1 cellular context compared by ENCODE assay signal in the genomic region with DNA sequence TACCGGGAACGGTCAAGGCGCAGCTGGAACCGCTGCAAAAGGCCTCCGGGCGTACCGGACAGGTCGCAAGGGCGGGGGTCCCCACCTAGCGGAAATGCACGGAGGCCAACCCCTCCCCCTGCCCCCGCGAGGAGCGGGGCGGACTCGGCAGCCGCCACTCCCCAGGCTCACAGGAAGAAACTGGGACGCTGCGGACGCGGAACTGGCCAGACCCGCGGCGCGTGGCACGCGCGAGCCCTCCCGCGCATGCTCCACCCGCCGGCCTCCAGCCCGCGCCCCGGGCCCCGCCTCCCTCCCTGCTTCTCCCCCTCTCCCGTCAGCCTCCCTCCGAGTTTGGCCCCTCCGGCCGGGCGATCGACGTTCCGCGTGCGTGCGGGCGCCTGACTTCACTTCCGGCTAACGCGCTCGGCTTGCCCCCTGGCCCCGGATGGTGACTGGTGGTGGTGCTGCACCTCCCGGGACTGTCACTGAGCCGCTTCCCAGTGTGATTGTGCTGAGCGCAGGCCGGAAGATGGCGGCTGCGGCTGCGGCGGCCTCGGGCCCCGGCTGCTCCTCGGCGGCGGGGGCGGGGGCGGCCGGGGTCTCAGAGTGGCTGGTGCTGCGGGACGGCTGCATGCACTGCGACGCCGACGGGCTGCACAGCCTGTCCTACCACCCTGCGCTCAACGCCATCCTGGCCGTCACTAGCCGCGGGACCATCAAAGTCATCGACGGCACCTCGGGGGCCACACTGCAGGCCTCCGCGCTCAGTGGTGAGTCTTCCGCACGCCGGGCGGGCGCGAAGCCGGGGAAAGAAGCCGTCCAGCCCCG.
TF ChIP-seq lines count a peak whose summit lies in the region.

A gene with protein sequence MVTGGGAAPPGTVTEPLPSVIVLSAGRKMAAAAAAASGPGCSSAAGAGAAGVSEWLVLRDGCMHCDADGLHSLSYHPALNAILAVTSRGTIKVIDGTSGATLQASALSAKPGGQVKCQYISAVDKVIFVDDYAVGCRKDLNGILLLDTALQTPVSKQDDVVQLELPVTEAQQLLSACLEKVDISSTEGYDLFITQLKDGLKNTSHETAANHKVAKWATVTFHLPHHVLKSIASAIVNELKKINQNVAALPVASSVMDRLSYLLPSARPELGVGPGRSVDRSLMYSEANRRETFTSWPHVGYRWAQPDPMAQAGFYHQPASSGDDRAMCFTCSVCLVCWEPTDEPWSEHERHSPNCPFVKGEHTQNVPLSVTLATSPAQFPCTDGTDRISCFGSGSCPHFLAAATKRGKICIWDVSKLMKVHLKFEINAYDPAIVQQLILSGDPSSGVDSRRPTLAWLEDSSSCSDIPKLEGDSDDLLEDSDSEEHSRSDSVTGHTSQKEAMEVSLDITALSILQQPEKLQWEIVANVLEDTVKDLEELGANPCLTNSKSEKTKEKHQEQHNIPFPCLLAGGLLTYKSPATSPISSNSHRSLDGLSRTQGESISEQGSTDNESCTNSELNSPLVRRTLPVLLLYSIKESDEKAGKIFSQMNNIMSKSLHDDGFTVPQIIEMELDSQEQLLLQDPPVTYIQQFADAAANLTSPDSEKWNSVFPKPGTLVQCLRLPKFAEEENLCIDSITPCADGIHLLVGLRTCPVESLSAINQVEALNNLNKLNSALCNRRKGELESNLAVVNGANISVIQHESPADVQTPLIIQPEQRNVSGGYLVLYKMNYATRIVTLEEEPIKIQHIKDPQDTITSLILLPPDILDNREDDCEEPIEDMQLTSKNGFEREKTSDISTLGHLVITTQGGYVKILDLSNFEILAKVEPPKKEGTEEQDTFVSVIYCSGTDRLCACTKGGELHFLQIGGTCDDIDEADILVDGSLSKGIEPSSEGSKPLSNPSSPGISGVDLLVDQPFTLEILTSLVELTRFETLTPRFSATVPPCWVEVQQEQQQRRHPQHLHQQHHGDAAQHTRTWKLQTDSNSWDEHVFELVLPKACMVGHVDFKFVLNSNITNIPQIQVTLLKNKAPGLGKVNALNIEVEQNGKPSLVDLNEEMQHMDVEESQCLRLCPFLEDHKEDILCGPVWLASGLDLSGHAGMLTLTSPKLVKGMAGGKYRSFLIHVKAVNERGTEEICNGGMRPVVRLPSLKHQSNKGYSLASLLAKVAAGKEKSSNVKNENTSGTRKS (N-terminal part only) (plus strand): TSS at position 289 of the 810 bp plus-strand sequence. CDS start 139 bp downstream, at position 428.

TF ChIP-seq in K562, 482 proteins besides CTCF, POLR2A, EP300 and RAD21 (continued from another document and continues in another):
- TF ChIP-seq, protein P1, sequence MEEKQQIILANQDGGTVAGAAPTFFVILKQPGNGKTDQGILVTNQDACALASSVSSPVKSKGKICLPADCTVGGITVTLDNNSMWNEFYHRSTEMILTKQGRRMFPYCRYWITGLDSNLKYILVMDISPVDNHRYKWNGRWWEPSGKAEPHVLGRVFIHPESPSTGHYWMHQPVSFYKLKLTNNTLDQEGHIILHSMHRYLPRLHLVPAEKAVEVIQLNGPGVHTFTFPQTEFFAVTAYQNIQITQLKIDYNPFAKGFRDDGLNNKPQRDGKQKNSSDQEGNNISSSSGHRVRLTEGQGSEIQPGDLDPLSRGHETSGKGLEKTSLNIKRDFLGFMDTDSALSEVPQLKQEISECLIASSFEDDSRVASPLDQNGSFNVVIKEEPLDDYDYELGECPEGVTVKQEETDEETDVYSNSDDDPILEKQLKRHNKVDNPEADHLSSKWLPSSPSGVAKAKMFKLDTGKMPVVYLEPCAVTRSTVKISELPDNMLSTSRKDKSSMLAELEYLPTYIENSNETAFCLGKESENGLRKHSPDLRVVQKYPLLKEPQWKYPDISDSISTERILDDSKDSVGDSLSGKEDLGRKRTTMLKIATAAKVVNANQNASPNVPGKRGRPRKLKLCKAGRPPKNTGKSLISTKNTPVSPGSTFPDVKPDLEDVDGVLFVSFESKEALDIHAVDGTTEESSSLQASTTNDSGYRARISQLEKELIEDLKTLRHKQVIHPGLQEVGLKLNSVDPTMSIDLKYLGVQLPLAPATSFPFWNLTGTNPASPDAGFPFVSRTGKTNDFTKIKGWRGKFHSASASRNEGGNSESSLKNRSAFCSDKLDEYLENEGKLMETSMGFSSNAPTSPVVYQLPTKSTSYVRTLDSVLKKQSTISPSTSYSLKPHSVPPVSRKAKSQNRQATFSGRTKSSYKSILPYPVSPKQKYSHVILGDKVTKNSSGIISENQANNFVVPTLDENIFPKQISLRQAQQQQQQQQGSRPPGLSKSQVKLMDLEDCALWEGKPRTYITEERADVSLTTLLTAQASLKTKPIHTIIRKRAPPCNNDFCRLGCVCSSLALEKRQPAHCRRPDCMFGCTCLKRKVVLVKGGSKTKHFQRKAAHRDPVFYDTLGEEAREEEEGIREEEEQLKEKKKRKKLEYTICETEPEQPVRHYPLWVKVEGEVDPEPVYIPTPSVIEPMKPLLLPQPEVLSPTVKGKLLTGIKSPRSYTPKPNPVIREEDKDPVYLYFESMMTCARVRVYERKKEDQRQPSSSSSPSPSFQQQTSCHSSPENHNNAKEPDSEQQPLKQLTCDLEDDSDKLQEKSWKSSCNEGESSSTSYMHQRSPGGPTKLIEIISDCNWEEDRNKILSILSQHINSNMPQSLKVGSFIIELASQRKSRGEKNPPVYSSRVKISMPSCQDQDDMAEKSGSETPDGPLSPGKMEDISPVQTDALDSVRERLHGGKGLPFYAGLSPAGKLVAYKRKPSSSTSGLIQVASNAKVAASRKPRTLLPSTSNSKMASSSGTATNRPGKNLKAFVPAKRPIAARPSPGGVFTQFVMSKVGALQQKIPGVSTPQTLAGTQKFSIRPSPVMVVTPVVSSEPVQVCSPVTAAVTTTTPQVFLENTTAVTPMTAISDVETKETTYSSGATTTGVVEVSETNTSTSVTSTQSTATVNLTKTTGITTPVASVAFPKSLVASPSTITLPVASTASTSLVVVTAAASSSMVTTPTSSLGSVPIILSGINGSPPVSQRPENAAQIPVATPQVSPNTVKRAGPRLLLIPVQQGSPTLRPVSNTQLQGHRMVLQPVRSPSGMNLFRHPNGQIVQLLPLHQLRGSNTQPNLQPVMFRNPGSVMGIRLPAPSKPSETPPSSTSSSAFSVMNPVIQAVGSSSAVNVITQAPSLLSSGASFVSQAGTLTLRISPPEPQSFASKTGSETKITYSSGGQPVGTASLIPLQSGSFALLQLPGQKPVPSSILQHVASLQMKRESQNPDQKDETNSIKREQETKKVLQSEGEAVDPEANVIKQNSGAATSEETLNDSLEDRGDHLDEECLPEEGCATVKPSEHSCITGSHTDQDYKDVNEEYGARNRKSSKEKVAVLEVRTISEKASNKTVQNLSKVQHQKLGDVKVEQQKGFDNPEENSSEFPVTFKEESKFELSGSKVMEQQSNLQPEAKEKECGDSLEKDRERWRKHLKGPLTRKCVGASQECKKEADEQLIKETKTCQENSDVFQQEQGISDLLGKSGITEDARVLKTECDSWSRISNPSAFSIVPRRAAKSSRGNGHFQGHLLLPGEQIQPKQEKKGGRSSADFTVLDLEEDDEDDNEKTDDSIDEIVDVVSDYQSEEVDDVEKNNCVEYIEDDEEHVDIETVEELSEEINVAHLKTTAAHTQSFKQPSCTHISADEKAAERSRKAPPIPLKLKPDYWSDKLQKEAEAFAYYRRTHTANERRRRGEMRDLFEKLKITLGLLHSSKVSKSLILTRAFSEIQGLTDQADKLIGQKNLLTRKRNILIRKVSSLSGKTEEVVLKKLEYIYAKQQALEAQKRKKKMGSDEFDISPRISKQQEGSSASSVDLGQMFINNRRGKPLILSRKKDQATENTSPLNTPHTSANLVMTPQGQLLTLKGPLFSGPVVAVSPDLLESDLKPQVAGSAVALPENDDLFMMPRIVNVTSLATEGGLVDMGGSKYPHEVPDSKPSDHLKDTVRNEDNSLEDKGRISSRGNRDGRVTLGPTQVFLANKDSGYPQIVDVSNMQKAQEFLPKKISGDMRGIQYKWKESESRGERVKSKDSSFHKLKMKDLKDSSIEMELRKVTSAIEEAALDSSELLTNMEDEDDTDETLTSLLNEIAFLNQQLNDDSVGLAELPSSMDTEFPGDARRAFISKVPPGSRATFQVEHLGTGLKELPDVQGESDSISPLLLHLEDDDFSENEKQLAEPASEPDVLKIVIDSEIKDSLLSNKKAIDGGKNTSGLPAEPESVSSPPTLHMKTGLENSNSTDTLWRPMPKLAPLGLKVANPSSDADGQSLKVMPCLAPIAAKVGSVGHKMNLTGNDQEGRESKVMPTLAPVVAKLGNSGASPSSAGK (IDR thresholded peaks at IDR 0.05): 0 out of 2 replicates have a peak, but pooled peaks have one; percentile 30
- TF ChIP-seq, protein P2, sequence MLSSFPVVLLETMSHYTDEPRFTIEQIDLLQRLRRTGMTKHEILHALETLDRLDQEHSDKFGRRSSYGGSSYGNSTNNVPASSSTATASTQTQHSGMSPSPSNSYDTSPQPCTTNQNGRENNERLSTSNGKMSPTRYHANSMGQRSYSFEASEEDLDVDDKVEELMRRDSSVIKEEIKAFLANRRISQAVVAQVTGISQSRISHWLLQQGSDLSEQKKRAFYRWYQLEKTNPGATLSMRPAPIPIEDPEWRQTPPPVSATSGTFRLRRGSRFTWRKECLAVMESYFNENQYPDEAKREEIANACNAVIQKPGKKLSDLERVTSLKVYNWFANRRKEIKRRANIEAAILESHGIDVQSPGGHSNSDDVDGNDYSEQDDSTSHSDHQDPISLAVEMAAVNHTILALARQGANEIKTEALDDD (IDR thresholded peaks at IDR 0.05): no peak
- TF ChIP-seq, protein P3, sequence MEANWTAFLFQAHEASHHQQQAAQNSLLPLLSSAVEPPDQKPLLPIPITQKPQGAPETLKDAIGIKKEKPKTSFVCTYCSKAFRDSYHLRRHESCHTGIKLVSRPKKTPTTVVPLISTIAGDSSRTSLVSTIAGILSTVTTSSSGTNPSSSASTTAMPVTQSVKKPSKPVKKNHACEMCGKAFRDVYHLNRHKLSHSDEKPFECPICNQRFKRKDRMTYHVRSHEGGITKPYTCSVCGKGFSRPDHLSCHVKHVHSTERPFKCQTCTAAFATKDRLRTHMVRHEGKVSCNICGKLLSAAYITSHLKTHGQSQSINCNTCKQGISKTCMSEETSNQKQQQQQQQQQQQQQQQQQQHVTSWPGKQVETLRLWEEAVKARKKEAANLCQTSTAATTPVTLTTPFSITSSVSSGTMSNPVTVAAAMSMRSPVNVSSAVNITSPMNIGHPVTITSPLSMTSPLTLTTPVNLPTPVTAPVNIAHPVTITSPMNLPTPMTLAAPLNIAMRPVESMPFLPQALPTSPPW (CRISPR knock-in tag; IDR thresholded peaks at IDR 0.05): peak; percentile 99
- TF ChIP-seq HSF4 (CRISPR knock-in tag; IDR thresholded peaks at IDR 0.05; ENCODE audit: borderline replicate concordance) (no peak), STAG1 (CRISPR knock-in tag; IDR thresholded peaks at IDR 0.05; ENCODE audit: borderline replicate concordance) (no peak), ZNF764 (CRISPR knock-in tag; IDR thresholded peaks at IDR 0.05; ENCODE audit: low read depth) (no peak), GABPA (tag; conservative IDR thresholded peaks at IDR 0.05; ENCODE audit: low read depth) (peak; percentile 96), ZNF3 (CRISPR knock-in tag; IDR thresholded peaks at IDR 0.05) (no peak), NCOA6 (IDR thresholded peaks at IDR 0.05) (peak; percentile 70), NR4A1 (CRISPR knock-in tag; IDR thresholded peaks at IDR 0.05) (peak; percentile 58; the same call in 1 of the 2 replicates), NR4A1 (tag; IDR thresholded peaks at IDR 0.05) (no peak), FOSL1 (tag; conservative IDR thresholded peaks at IDR 0.05) (no peak), TSC22D4 (tag; IDR thresholded peaks at IDR 0.05) (no peak), HCFC1 (IDR thresholded peaks at IDR 0.05; ENCODE audit: low read depth, low read length) (peak; percentile 69)
- TF ChIP-seq, protein P4, sequence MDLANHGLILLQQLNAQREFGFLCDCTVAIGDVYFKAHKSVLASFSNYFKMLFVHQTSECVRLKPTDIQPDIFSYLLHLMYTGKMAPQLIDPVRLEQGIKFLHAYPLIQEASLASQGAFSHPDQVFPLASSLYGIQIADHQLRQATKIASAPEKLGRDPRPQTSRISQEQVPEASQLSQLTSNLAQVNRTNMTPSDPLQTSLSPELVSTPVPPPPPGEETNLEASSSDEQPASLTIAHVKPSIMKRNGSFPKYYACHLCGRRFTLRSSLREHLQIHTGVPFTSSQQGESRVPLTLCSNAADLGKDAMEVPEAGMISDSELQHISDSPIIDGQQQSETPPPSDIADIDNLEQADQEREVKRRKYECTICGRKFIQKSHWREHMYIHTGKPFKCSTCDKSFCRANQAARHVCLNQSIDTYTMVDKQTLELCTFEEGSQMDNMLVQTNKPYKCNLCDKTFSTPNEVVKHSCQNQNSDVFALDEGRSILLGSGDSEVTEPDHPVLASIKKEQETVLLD (IDR thresholded peaks at IDR 0.05): peak; percentile 79; the same call in 1 of the 2 replicates
- TF ChIP-seq, protein P5, sequence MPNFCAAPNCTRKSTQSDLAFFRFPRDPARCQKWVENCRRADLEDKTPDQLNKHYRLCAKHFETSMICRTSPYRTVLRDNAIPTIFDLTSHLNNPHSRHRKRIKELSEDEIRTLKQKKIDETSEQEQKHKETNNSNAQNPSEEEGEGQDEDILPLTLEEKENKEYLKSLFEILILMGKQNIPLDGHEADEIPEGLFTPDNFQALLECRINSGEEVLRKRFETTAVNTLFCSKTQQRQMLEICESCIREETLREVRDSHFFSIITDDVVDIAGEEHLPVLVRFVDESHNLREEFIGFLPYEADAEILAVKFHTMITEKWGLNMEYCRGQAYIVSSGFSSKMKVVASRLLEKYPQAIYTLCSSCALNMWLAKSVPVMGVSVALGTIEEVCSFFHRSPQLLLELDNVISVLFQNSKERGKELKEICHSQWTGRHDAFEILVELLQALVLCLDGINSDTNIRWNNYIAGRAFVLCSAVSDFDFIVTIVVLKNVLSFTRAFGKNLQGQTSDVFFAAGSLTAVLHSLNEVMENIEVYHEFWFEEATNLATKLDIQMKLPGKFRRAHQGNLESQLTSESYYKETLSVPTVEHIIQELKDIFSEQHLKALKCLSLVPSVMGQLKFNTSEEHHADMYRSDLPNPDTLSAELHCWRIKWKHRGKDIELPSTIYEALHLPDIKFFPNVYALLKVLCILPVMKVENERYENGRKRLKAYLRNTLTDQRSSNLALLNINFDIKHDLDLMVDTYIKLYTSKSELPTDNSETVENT (CRISPR knock-in tag; IDR thresholded peaks at IDR 0.05): no peak; the same call in 1 of the 2 replicates
- TF ChIP-seq, protein P6, sequence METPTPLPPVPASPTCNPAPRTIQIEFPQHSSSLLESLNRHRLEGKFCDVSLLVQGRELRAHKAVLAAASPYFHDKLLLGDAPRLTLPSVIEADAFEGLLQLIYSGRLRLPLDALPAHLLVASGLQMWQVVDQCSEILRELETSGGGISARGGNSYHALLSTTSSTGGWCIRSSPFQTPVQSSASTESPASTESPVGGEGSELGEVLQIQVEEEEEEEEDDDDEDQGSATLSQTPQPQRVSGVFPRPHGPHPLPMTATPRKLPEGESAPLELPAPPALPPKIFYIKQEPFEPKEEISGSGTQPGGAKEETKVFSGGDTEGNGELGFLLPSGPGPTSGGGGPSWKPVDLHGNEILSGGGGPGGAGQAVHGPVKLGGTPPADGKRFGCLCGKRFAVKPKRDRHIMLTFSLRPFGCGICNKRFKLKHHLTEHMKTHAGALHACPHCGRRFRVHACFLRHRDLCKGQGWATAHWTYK (CRISPR knock-in tag; IDR thresholded peaks at IDR 0.05): peak; percentile 60
- TF ChIP-seq, protein P7, sequence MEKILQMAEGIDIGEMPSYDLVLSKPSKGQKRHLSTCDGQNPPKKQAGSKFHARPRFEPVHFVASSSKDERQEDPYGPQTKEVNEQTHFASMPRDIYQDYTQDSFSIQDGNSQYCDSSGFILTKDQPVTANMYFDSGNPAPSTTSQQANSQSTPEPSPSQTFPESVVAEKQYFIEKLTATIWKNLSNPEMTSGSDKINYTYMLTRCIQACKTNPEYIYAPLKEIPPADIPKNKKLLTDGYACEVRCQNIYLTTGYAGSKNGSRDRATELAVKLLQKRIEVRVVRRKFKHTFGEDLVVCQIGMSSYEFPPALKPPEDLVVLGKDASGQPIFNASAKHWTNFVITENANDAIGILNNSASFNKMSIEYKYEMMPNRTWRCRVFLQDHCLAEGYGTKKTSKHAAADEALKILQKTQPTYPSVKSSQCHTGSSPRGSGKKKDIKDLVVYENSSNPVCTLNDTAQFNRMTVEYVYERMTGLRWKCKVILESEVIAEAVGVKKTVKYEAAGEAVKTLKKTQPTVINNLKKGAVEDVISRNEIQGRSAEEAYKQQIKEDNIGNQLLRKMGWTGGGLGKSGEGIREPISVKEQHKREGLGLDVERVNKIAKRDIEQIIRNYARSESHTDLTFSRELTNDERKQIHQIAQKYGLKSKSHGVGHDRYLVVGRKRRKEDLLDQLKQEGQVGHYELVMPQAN (IDR thresholded peaks at IDR 0.05; ENCODE audit: borderline replicate concordance): peak; percentile 86; the same call in 1 of the 2 replicates
